Comparison of ENCODE assay signal across 9 cellular contexts in the genomic region with DNA sequence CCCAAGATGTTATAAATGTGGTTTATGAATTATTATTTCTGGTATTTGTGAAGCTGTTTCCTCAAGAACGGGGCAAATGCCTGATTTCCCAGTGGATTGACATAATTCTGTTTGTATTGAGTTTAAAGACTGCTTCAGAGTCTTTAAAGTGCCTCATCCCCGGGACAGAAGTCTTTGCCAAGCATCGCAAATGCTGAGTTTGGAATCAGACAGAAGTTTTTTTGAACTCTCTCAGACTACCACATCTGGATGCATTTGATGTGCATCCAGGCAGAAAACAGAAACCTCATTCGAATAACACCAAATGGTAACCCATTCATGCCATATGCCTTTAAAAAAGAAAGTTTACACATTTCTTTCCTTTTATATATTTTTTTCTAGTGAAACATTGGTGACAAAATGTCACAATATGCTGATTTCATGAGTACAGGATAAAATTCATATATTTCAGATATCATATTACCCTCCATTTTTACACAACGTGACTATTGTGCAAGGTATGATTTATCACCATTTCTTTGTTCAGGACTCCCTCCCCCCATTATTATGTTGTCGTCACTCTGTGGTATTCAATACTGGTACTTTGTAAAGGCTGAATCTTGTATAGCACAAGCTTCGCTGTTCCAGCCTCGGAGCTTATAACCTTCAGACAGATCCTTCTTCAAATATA.
DNase-seq lines count a peak whose midpoint lies in the region; ATAC-seq, FAIRE-seq and TF ChIP-seq lines count a peak whose summit lies in the region.
"Had no signal": no experiment of that assay in that cellular context is flagged by ENCODE, and none has a peak within 500 bp of the region (broad histone marks: within the 10 kb centered on the region; RNA-seq: fewer than 3 reads in every experiment).

No MANE protein-coding gene starts in this region.

- no peaks in the 10 kb centered on the region for H3K36me3 ChIP-seq in astrocyte (ENCODE audit: insufficient read depth, low read length)
- H3K36me3 ChIP-seq in lower lobe of right lung, result no peaks in the 10 kb centered on the region

- intact Hi-C loops in Calu3 (cut with micrococcal nuclease; ENCODE audit: unreplicated experiment) (loop anchor here (5.0 to 10.0 kb wide), 4 partner anchors 253 to 1179 kb away; no protein-coding TSS in a partner anchor), lower lobe of right lung (cut with DNase I) (loop anchor here (10.0 kb wide), 1 partner anchor 89 kb away; the partner anchor contains the start of gene ZNF608)

- H3K4me3 Mint-ChIP-seq in Calu3 (ENCODE audit: low read depth, unreplicated experiment), result no peak overlapping the region
- H3K4me3 Mint-ChIP-seq in astrocyte (ENCODE audit: unreplicated experiment), result no peak overlapping the region
- H3K4me3 Mint-ChIP-seq: activated T-helper 1 cell treated with anti-CD3 and anti-CD28 coated beads, Interleukin-12 subunit alpha, Interleukin-12 subunit beta, Interleukin-2, Interleukin-4 antibody, amounts not matched to agents 30 ng/mL and 10 ng/mL and 1 ng/mL, durations not matched to agents 14 hours and 24 hours and 36 hours had no signal

- H3K4me3 ChIP-seq in LNCaP clone FGC (ENCODE audit: low read depth, low read length), result 0 out of 2 replicates have a peak overlapping the region, but pooled peaks have one; percentile 2
- peak overlapping the region; percentile 30 for H3K4me3 ChIP-seq in astrocyte (ENCODE audit: insufficient read depth, low read depth, low read length)
- H3K4me3 ChIP-seq in lower lobe of right lung, result peak overlapping the region; percentile 9

- H3K36me3 Mint-ChIP-seq in Calu3 (ENCODE audit: insufficient read depth, unreplicated experiment) (peaks cover 15% of the 10 kb centered on the region), astrocyte (ENCODE audit: low read depth, unreplicated experiment) (no peaks in the 10 kb centered on the region)

- H3K27me3 Mint-ChIP-seq in Calu3 (ENCODE audit: unreplicated experiment) (no peaks in the 10 kb centered on the region), astrocyte (ENCODE audit: low read depth, unreplicated experiment) (no peaks in the 10 kb centered on the region)

- H3K27ac ChIP-seq in astrocyte (ENCODE audit: low read depth, low read length) (peak overlapping the region; percentile 69), lower lobe of right lung (peak overlapping the region; percentile 59)

- H3K27me3 ChIP-seq in astrocyte (ENCODE audit: insufficient read depth, low read length) (no peaks in the 10 kb centered on the region), lower lobe of right lung (ENCODE audit: low read depth) (no peaks in the 10 kb centered on the region)

- peak overlapping the region; percentile 49 for H3K9ac ChIP-seq in astrocyte (ENCODE audit: low read length)

- no peaks in the 10 kb centered on the region for H4K20me1 ChIP-seq in astrocyte (ENCODE audit: insufficient read depth, low read length)

- H3K4me1 ChIP-seq in astrocyte (ENCODE audit: insufficient read depth, low read length) (peaks cover 54% of the 10 kb centered on the region), lower lobe of right lung (peaks cover 78% of the 10 kb centered on the region)

- H2AFZ ChIP-seq in astrocyte (ENCODE audit: low read depth, low read length), result no peak overlapping the region

- CTCF ChIA-PET in Calu3 (lab: Charles Lee), result interaction anchor here (0.6 to 1.1 kb wide), 7 partner anchors 14 to 94 kb away, joined by 3 to 10 read pairs (median 3); no protein-coding TSS in a partner anchor

- H3K4me1 Mint-ChIP-seq in Calu3 (ENCODE audit: low read depth, unreplicated experiment) (peaks cover 64% of the 10 kb centered on the region), astrocyte (ENCODE audit: low read depth, unreplicated experiment) (peaks cover 37% of the 10 kb centered on the region)

- H3K9me3 Mint-ChIP-seq in Calu3 (ENCODE audit: low read depth, unreplicated experiment) (no peaks in the 10 kb centered on the region), astrocyte (ENCODE audit: unreplicated experiment) (no peaks in the 10 kb centered on the region)
- H3K9me3 Mint-ChIP-seq: activated T-helper 1 cell treated with anti-CD3 and anti-CD28 coated beads, Interleukin-12 subunit alpha, Interleukin-12 subunit beta, Interleukin-2, Interleukin-4 antibody, amounts not matched to agents 30 ng/mL and 10 ng/mL and 1 ng/mL, durations not matched to agents 14 hours and 24 hours and 36 hours had no signal

- no peak overlapping the region for H3K27ac Mint-ChIP-seq in Calu3 (ENCODE audit: unreplicated experiment)
- H3K27ac Mint-ChIP-seq in astrocyte (ENCODE audit: unreplicated experiment), result no peak overlapping the region
- H3K27ac Mint-ChIP-seq: activated T-helper 1 cell treated with anti-CD3 and anti-CD28 coated beads, Interleukin-12 subunit alpha, Interleukin-12 subunit beta, Interleukin-2, Interleukin-4 antibody, amounts not matched to agents 30 ng/mL and 10 ng/mL and 1 ng/mL, durations not matched to agents 14 hours and 24 hours and 36 hours had no signal

- no peak for FAIRE-seq in astrocyte (lab: Jason Lieb, UNC)

- peak; percentile 40 for DNase-seq in Calu3
- DNase-seq in LNCaP clone FGC (ENCODE audit: low read depth), result no peak
- DNase-seq in astrocyte (ENCODE audit: low read depth), result peak; percentile 72
- DNase-seq in lower lobe of right lung, result no peak
- DNase-seq in activated CD8-positive, alpha-beta memory T cell treated with anti-CD3 and anti-CD28 coated beads, Interleukin-2, amount 50 U/mL, for 48 hours, result no peak
- no peak for DNase-seq in AML-193 (lab: John Stamatoyannopoulos, UW)

- peak overlapping the region; percentile 74 for H3K4me2 ChIP-seq in astrocyte (ENCODE audit: low read length)

- BruUV-seq in Calu3 (replicated peaks; lab: Mats Ljungman, UMichigan), result no TSS peak

- ATAC-seq in lower lobe of right lung (peak in 1 of 2 donors; percentile 8), HG03432 (IDR thresholded peaks at IDR 0.05; ENCODE audit: unreplicated experiment) (no peak), HG03196 (IDR thresholded peaks at IDR 0.05; ENCODE audit: unreplicated experiment) (no peak)

- H3K79me2 ChIP-seq in astrocyte (ENCODE audit: insufficient read depth, low read length), result peaks cover 28% of the 10 kb centered on the region

- TF ChIP-seq CTCF in Calu3 (IDR thresholded peaks at IDR 0.05; ENCODE audit: unreplicated experiment) (no peak), LNCaP clone FGC (IDR thresholded peaks at IDR 0.05; ENCODE audit: control insufficient read depth, extremely low read depth, insufficient read depth) (no peak), astrocyte (IDR thresholded peaks at IDR 0.05; ENCODE audit: insufficient read depth, low read depth, low read length) (no peak), lower lobe of right lung (IDR thresholded peaks at IDR 0.05) (no peak)

- H3K9me3 ChIP-seq in astrocyte (ENCODE audit: insufficient read depth, low read depth, low read length) (no peaks in the 10 kb centered on the region), lower lobe of right lung (no peaks in the 10 kb centered on the region)

Comparison
In these comparisons a context has a peak if more than half of its experiments do, and no peak if none do; other contexts are left out.
1. DNase-seq: peak in Calu3 (single experiment) and astrocyte (single experiment); none in LNCaP clone FGC (single experiment), lower lobe of right lung (single experiment), activated CD8-positive, alpha-beta memory T cell treated with anti-CD3 and anti-CD28 coated beads, Interleukin-2, amount 50 U/mL, for 48 hours (single experiment) and AML-193 (0 of 2).
2. Peak in every context shown above with its lines, with median percentiles within 50 percentile points of each other: H3K4me3 ChIP-seq.